ENCODE assay signal across 26 cellular contexts in genomic region chr12:50317198-50317597, GRCh38. TPM values are rescaled to one million over a fixed set of nuclear protein-coding genes. Genes with fewer than 3 reads are reported as not detected.
A peak's percentile ranks its signal among the peaks of the same experiment; 100 is the strongest.
DNase-seq lines count a peak whose midpoint lies in the region; TF ChIP-seq lines count a peak whose summit lies in the region.
"Had no signal": no experiment of that assay in that cellular context is flagged by ENCODE, and none has a peak within 500 bp of the region (broad histone marks: within the 10 kb centered on the region; RNA-seq: fewer than 3 reads in every experiment).

No MANE protein-coding gene starts in this region.

- DNase-seq in DMS 273 (lab: John Stamatoyannopoulos, UW; ENCODE audit: unreplicated experiment) (peak; percentile 20), DMS 273 treated with DMSO at 0.1 percent for 48 hours (lab: John Stamatoyannopoulos, UW) (no peak), fibroblast of pulmonary artery (ENCODE audit: low read depth) (peak; percentile 18), Karpas-422 (no peak), SKM-1 (lab: John Stamatoyannopoulos, UW; ENCODE audit: unreplicated experiment) (no peak), Ammon's horn (ENCODE audit: low spot score) (no peak), ascending aorta (ENCODE audit: low spot score in 2 of 2) (no peak)
- DNase-seq: activated CD4-positive, alpha-beta memory T cell treated with anti-CD3 and anti-CD28 coated beads, Interleukin-2, amount 10 ng/mL, durations not matched to agents 7 days and 5 days; activated naive CD4-positive, alpha-beta T cell treated with anti-CD3 and anti-CD28 coated beads for 36 hours; activated T-cell treated with anti-CD3 and anti-CD28 coated beads, Interleukin-2, amount 50 U/mL, for 1 hour; amygdala; Caco-2; GOT3; mammary epithelial cell; MG63; NCI-H1417; NCI-H2081 treated with DMSO at 0.1 percent for 48 hours; NCI-H446 treated with DMSO at 0.1 percent for 48 hours; stimulated activated CD4-positive, alpha-beta T cell treated with anti-CD3 and anti-CD28 coated beads, Interleukin-1b, Interleukin-23, amount 100 ng/mL, for 48 hours; stimulated activated naive CD4-positive, alpha-beta T cell; T1000 had no signal

- H3K9ac ChIP-seq in Karpas-422 (ENCODE audit: low read length), result no peak overlapping the region
- H3K9ac ChIP-seq: neural progenitor cell had no signal

- H3K4me3 ChIP-seq in fibroblast of pulmonary artery (replicated peaks; ENCODE audit: low read depth, low read length), result no peak overlapping the region
- H3K4me3 ChIP-seq in Karpas-422 (ENCODE audit: low read length), result no peak overlapping the region
- H3K4me3 ChIP-seq in ascending aorta, result no peak overlapping the region
- H3K4me3 ChIP-seq: MG63, neural progenitor cell, SK-N-MC, thoracic aorta had no signal

- peak; percentile 39 for TF ChIP-seq CTCF in VCaP (conservative IDR thresholded peaks at IDR 0.05)
- no peak for TF ChIP-seq CTCF in fibroblast of pulmonary artery (IDR thresholded peaks at IDR 0.05; ENCODE audit: low read length, missing control alignments)
- no peak for TF ChIP-seq CTCF in ascending aorta (IDR thresholded peaks at IDR 0.05)

- H3K9me2 ChIP-seq in Karpas-422 (replicated peaks; ENCODE audit: insufficient read depth, low read length), result no peaks in the 10 kb centered on the region

- H3K9me3 ChIP-seq in Karpas-422 (ENCODE audit: low read length) (no peaks in the 10 kb centered on the region), ascending aorta (no peaks in the 10 kb centered on the region)
- H3K9me3 ChIP-seq: Caco-2, MG63, thoracic aorta had no signal

- H3K4me2 ChIP-seq in Karpas-422 (ENCODE audit: low read depth, low read length, poor library complexity, severe bottlenecking), result no peak overlapping the region
- H3K4me2 ChIP-seq: neural progenitor cell had no signal

- H4K20me1 ChIP-seq in Karpas-422 (ENCODE audit: insufficient read depth, low read depth, low read length), result no peaks in the 10 kb centered on the region

- no peaks in the 10 kb centered on the region for H3K4me1 ChIP-seq in Karpas-422 (ENCODE audit: low read length)
- no peaks in the 10 kb centered on the region for H3K4me1 ChIP-seq in ascending aorta
- H3K4me1 ChIP-seq: Caco-2, neural progenitor cell had no signal

- no peaks in the 10 kb centered on the region for H3K79me2 ChIP-seq in Karpas-422 (ENCODE audit: low read length)

- H3K27ac ChIP-seq in VCaP (peak overlapping the region; percentile 36; the same call in 1 of the 2 replicates), Karpas-422 (ENCODE audit: low read length) (no peak overlapping the region), ascending aorta (no peak overlapping the region)
- H3K27ac ChIP-seq: 22Rv1, neural progenitor cell, SK-N-MC, thoracic aorta had no signal

- no peaks in the 10 kb centered on the region for H3K27me3 ChIP-seq in Karpas-422 (ENCODE audit: low read length)
- H3K27me3 ChIP-seq in ascending aorta, result no peaks in the 10 kb centered on the region
- H3K27me3 ChIP-seq: MG63, neural progenitor cell had no signal

- intact Hi-C loops in ascending aorta (cut with DNase I), result loop anchor here (10.0 kb wide), 1 partner anchor 132 kb away; no protein-coding TSS in a partner anchor

- no peak overlapping the region for H2AFZ ChIP-seq in Karpas-422 (ENCODE audit: low read length)
- H2AFZ ChIP-seq: neural progenitor cell had no signal

- H3K36me3 ChIP-seq in Karpas-422 (ENCODE audit: insufficient read depth, low read length), result no peaks in the 10 kb centered on the region
- no peaks in the 10 kb centered on the region for H3K36me3 ChIP-seq in ascending aorta
- H3K36me3 ChIP-seq: MG63, neural progenitor cell, thoracic aorta had no signal

RNA-seq across cellular contexts. Expression of gene LIMA1, which starts 33.9 kb away (rescaled TPM):
- total RNA-seq in Karpas-422 (2014; rRNA removed; shearing (Covaris generic); ENCODE audit: low replicate concordance), result 28.1 and 39.5 TPM in 2 replicates
- 79.4 TPM for total RNA-seq in ascending aorta

Comparison
In these comparisons a context has a peak if more than half of its experiments do, and no peak if none do; other contexts are left out.
1. DNase-seq: peak in DMS 273 (single experiment) and fibroblast of pulmonary artery (single experiment); none in DMS 273 treated with DMSO at 0.1 percent for 48 hours (single experiment), Karpas-422 (single experiment), SKM-1 (single experiment), Ammon's horn (single experiment) and ascending aorta (0 of 2).